Comparison of ENCODE assay signal across 1 cellular context in the genomic region with DNA sequence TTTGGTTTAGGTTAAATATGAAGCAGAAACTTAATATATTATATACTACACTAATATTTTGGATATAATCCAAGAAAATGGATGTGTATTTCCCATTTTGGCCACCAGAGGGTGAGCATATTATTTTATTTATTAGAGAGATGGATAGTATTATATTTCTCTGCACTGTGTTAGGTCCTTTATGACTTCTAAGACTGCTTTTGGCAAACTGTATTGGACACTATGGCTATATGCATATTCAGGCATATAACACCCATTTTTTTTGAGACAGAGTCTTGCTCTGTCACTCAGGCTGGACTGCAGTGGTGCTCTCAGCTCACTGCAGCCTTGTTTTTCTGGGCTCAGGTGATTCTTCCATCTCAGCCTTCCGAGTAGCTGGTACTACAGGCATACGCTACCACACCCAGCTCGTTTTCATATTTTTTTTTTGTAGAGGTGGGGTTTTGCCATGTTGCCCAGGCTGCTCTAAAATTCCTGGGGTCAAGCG.
A peak's percentile ranks its signal among the peaks of the same experiment; 100 is the strongest.
TF ChIP-seq lines count a peak whose summit lies in the region.

No MANE protein-coding gene starts in this region.

TF ChIP-seq in GM12878, 131 proteins besides CTCF, POLR2A, EP300 and RAD21 (continued from another document):
- TF ChIP-seq, protein P1, sequence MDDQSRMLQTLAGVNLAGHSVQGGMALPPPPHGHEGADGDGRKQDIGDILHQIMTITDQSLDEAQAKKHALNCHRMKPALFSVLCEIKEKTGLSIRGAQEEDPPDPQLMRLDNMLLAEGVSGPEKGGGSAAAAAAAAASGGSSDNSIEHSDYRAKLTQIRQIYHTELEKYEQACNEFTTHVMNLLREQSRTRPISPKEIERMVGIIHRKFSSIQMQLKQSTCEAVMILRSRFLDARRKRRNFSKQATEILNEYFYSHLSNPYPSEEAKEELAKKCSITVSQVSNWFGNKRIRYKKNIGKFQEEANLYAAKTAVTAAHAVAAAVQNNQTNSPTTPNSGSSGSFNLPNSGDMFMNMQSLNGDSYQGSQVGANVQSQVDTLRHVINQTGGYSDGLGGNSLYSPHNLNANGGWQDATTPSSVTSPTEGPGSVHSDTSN (IDR thresholded peaks at IDR 0.05; ENCODE audit: insufficient replicate concordance, low read depth, low read length) = no peak
- no peak for TF ChIP-seq EGR1 (IDR thresholded peaks at IDR 0.05; ENCODE audit: borderline replicate concordance in 1 of 2, low read depth in 2 of 2, low read length in 2 of 2)
- TF ChIP-seq, protein P2, sequence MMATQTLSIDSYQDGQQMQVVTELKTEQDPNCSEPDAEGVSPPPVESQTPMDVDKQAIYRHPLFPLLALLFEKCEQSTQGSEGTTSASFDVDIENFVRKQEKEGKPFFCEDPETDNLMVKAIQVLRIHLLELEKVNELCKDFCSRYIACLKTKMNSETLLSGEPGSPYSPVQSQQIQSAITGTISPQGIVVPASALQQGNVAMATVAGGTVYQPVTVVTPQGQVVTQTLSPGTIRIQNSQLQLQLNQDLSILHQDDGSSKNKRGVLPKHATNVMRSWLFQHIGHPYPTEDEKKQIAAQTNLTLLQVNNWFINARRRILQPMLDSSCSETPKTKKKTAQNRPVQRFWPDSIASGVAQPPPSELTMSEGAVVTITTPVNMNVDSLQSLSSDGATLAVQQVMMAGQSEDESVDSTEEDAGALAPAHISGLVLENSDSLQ (IDR thresholded peaks at IDR 0.05) = peak; percentile 31; the same call in 1 of the 2 replicates
- TF ChIP-seq FOS (IDR thresholded peaks at IDR 0.05; ENCODE audit: borderline replicate concordance, extremely low read depth, insufficient read length) = no peak
- no peak for TF ChIP-seq ASH2L (IDR thresholded peaks at IDR 0.05; ENCODE audit: borderline replicate concordance, low read depth)
- no peak for TF ChIP-seq MXI1 (IDR thresholded peaks at IDR 0.05; ENCODE audit: low read depth, low read length)
- TF ChIP-seq SMC3 (IDR thresholded peaks at IDR 0.05; ENCODE audit: borderline replicate concordance, low read length) = peak; percentile 21; the same call in 1 of the 2 replicates
